Comparison of ENCODE assay signal across 8 cellular contexts in the genomic region with DNA sequence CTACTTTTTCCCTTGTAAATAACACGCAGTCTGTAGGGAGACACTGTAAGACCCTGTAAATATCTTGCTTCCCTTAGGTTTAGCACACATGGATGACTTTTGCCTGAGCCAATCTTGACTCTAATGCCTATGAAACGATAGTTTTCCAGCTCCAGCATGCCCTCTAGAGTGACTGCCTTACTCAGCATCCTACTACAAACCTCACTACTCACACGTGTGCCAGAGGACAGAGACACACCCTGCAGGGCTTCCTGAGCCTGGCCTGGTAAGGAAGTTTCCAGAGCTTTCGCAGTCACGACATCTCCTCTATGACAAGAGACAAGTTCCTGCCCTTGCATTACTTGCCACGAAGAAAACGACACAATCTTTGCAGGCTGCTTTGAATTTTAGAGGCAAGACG.
DNase-seq lines count a peak whose midpoint lies in the region; ATAC-seq and TF ChIP-seq lines count a peak whose summit lies in the region.

No MANE protein-coding gene starts in this region.

- no peaks in the 10 kb centered on the region for H3K36me3 ChIP-seq in gastrocnemius medialis

- no peaks in the 10 kb centered on the region for H3K27me3 ChIP-seq in gastrocnemius medialis

- peak; percentile 51 for TF ChIP-seq CTCF in C4-2B (conservative IDR thresholded peaks at IDR 0.05)
- TF ChIP-seq CTCF in gastrocnemius medialis (IDR thresholded peaks at IDR 0.05 in 4 of 5, conservative IDR thresholded peaks at IDR 0.05 in 1 of 5): no peak

- ATAC-seq in GM21381 (IDR thresholded peaks at IDR 0.05; ENCODE audit: unreplicated experiment) (peak; percentile 69), GM21717 (IDR thresholded peaks at IDR 0.05; ENCODE audit: unreplicated experiment) (no peak), gastrocnemius medialis (no peak)

- H3K4me1 ChIP-seq in gastrocnemius medialis: no peaks in the 10 kb centered on the region

- no peak overlapping the region for H3K27ac ChIP-seq in C4-2B
- no peak overlapping the region for H3K27ac ChIP-seq in gastrocnemius medialis

- DNase-seq in NCI-H446 treated with DMSO at 0.1 percent for 48 hours (lab: John Stamatoyannopoulos, UW) (peak; percentile 38), dedifferentiated amniotic fluid mesenchymal stem cell (ENCODE audit: extremely low spot score) (peak; percentile 56), renal cortical epithelial cell (ENCODE audit: low read depth) (peak; percentile 10), gastrocnemius medialis (no peak), NCI-H2107 (lab: John Stamatoyannopoulos, UW) (no peak)

- H3K4me3 ChIP-seq in gastrocnemius medialis: no peak overlapping the region

- intact Hi-C loops in gastrocnemius medialis (cut with DNase I; ENCODE audit: low total_unique reads): no loop called here

- no peak for TF ChIP-seq POLR2A in gastrocnemius medialis (IDR thresholded peaks at IDR 0.05)

- no peaks in the 10 kb centered on the region for H3K9me3 ChIP-seq in gastrocnemius medialis

- in situ Hi-C loops in gastrocnemius medialis (cut with MboI; ENCODE audit: low sequenced_read_pairs in 4 of 4): no loop called here

Comparison
In these comparisons a context has a peak if more than half of its experiments do, and no peak if none do; other contexts are left out.
1. DNase-seq: peak in NCI-H446 treated with DMSO at 0.1 percent for 48 hours (single experiment), dedifferentiated amniotic fluid mesenchymal stem cell (single experiment) and renal cortical epithelial cell (single experiment); none in gastrocnemius medialis (0 of 2) and NCI-H2107 (single experiment).